25 cellular contexts compared by ENCODE assay signal in the genomic region with DNA sequence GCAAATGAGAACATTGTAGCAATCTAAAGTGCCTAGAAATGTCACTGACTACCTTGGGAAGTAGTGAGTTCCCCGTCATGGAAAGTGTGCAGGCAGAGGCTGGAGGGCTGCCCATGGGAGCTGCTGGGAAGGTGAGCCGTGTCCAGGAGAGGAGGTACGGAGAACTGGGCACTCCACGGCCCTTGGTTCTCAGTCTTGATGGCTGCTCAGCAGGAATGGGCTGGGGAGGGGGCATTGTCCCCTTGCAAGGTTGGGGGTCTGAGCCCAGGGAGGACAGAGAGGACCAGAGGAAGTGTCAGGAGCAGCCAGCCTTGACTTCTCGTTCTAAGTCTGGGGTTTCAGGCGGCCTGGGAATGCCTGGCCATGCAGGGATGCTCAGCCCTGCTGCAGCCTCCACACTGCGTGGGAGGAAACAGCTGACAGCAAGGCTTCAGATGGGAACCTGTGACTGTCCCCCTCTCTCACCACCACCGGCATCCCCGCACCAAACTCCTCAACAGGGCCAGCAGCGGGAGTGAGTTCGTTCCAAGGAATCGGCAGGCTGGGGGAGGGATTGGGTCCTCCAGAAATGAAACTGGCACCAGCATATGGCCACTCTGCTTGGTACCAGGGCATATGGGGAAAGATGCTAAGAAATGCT.
A peak's percentile ranks its signal among the peaks of the same experiment; 100 is the strongest.
DNase-seq lines count a peak whose midpoint lies in the region; ATAC-seq, FAIRE-seq and TF ChIP-seq lines count a peak whose summit lies in the region.
"Had no signal": no experiment of that assay in that cellular context is flagged by ENCODE, and none has a peak within 500 bp of the region (broad histone marks: within the 10 kb centered on the region; RNA-seq: fewer than 3 reads in every experiment).

No MANE protein-coding gene starts in this region.

- FAIRE-seq in GM12892 (lab: Jason Lieb, UNC) = no peak
- FAIRE-seq: urothelium cell line had no signal

- intact Hi-C loops in activated CD4-positive, alpha-beta memory T cell treated with anti-CD3 and anti-CD28 coated beads for 36 hours (cut with micrococcal nuclease) = no loop called here
- intact Hi-C loops in lower leg skin (cut with DNase I; ENCODE audit: low total_unique reads) = no loop called here

- no peaks in the 10 kb centered on the region for H3K9me3 Mint-ChIP-seq in activated CD4-positive, alpha-beta memory T cell treated with anti-CD3 and anti-CD28 coated beads, Interleukin-2, amount 10 ng/mL, durations not matched to agents 7 days and 5 days
- H3K9me3 Mint-ChIP-seq in activated CD4-positive, alpha-beta memory T cell treated with anti-CD3 and anti-CD28 coated beads for 36 hours = no peaks in the 10 kb centered on the region
- H3K9me3 Mint-ChIP-seq in stimulated activated naive B cell treated with anti-CD40 and anti-IgM and Interleukin-4, amounts not matched to agents 10 μg/mL and 1 μg/mL and 100 μg/mL, for 72 hours = peaks cover 0 to 3% of the 10 kb centered on the region in 2 donors
- H3K9me3 Mint-ChIP-seq: activated naive CD4-positive, alpha-beta T cell treated with anti-CD3 and anti-CD28 coated beads, Interleukin-2, amount 50 U/mL, for 24 hours; activated T-helper 1 cell treated with anti-CD3 and anti-CD28 coated beads, Interleukin-12 subunit alpha, Interleukin-12 subunit beta, Interleukin-2, Interleukin-4 antibody, amounts not matched to agents 30 ng/mL and 10 ng/mL and 1 ng/mL, durations not matched to agents 14 hours and 24 hours and 36 hours; immature natural killer cell; natural killer cell had no signal

- TF ChIP-seq CTCF in lower leg skin (IDR thresholded peaks at IDR 0.05) = no peak

- no peak overlapping the region for H3K4me3 Mint-ChIP-seq in activated CD4-positive, alpha-beta memory T cell treated with anti-CD3 and anti-CD28 coated beads, Interleukin-2, amount 10 ng/mL, durations not matched to agents 7 days and 5 days
- H3K4me3 Mint-ChIP-seq in activated CD4-positive, alpha-beta memory T cell treated with anti-CD3 and anti-CD28 coated beads for 36 hours = no peak overlapping the region
- no peak overlapping the region for H3K4me3 Mint-ChIP-seq in stimulated activated naive B cell treated with anti-CD40 and anti-IgM and Interleukin-4, amounts not matched to agents 10 μg/mL and 1 μg/mL and 100 μg/mL, for 72 hours
- H3K4me3 Mint-ChIP-seq: activated naive CD4-positive, alpha-beta T cell treated with anti-CD3 and anti-CD28 coated beads, Interleukin-2, amount 50 U/mL, for 24 hours; activated T-helper 1 cell treated with anti-CD3 and anti-CD28 coated beads, Interleukin-12 subunit alpha, Interleukin-12 subunit beta, Interleukin-2, Interleukin-4 antibody, amounts not matched to agents 30 ng/mL and 10 ng/mL and 1 ng/mL, durations not matched to agents 14 hours and 24 hours and 36 hours; CD14-positive monocyte; immature natural killer cell; natural killer cell; stimulated activated memory B cell treated with anti-CD40 and anti-IgM and Interleukin-4, amounts not matched to agents 10 μg/mL and 1 μg/mL and 100 μg/mL, for 72 hours had no signal

- POLR2A ChIA-PET in activated CD4-positive, alpha-beta memory T cell treated with anti-CD3 and anti-CD28 coated beads, Interleukin-2, amount 10 ng/mL, durations not matched to agents 7 days and 5 days (lab: Charles Lee) = no interaction called here
- POLR2A ChIA-PET in activated CD4-positive, alpha-beta memory T cell treated with anti-CD3 and anti-CD28 coated beads for 36 hours (lab: Charles Lee) = no interaction called here

- H3K27me3 Mint-ChIP-seq in activated CD4-positive, alpha-beta memory T cell treated with anti-CD3 and anti-CD28 coated beads, Interleukin-2, amount 10 ng/mL, durations not matched to agents 7 days and 5 days = no peaks in the 10 kb centered on the region
- no peaks in the 10 kb centered on the region for H3K27me3 Mint-ChIP-seq in activated CD4-positive, alpha-beta memory T cell treated with anti-CD3 and anti-CD28 coated beads for 36 hours
- peaks cover 0 to 4% of the 10 kb centered on the region in 2 donors for H3K27me3 Mint-ChIP-seq in stimulated activated naive B cell treated with anti-CD40 and anti-IgM and Interleukin-4, amounts not matched to agents 10 μg/mL and 1 μg/mL and 100 μg/mL, for 72 hours
- H3K27me3 Mint-ChIP-seq: activated naive CD4-positive, alpha-beta T cell treated with anti-CD3 and anti-CD28 coated beads, Interleukin-2, amount 50 U/mL, for 24 hours; stimulated activated memory B cell treated with anti-CD40 and anti-IgM and Interleukin-4, amounts not matched to agents 10 μg/mL and 1 μg/mL and 100 μg/mL, for 72 hours had no signal

- H3K36me3 Mint-ChIP-seq in activated CD4-positive, alpha-beta memory T cell treated with anti-CD3 and anti-CD28 coated beads, Interleukin-2, amount 10 ng/mL, durations not matched to agents 7 days and 5 days (ENCODE audit: low read depth) = no peaks in the 10 kb centered on the region
- H3K36me3 Mint-ChIP-seq in activated CD4-positive, alpha-beta memory T cell treated with anti-CD3 and anti-CD28 coated beads for 36 hours = no peaks in the 10 kb centered on the region
- no peaks in the 10 kb centered on the region for H3K36me3 Mint-ChIP-seq in stimulated activated naive B cell treated with anti-CD40 and anti-IgM and Interleukin-4, amounts not matched to agents 10 μg/mL and 1 μg/mL and 100 μg/mL, for 72 hours
- H3K36me3 Mint-ChIP-seq: activated naive CD4-positive, alpha-beta T cell treated with anti-CD3 and anti-CD28 coated beads, Interleukin-2, amount 50 U/mL, for 24 hours; CD14-positive monocyte; immature natural killer cell; natural killer cell; stimulated activated memory B cell treated with anti-CD40 and anti-IgM and Interleukin-4, amounts not matched to agents 10 μg/mL and 1 μg/mL and 100 μg/mL, for 72 hours had no signal

- CTCF ChIA-PET in activated CD4-positive, alpha-beta memory T cell treated with anti-CD3 and anti-CD28 coated beads, Interleukin-2, amount 10 ng/mL, durations not matched to agents 7 days and 5 days (lab: Charles Lee) = no interaction called here
- CTCF ChIA-PET in activated CD4-positive, alpha-beta memory T cell treated with anti-CD3 and anti-CD28 coated beads for 36 hours (lab: Charles Lee) = interaction anchor here (0.7 kb wide), 1 partner anchor 57 kb away, joined by 3 read pairs; no protein-coding TSS in a partner anchor

- H3K4me1 Mint-ChIP-seq in activated CD4-positive, alpha-beta memory T cell treated with anti-CD3 and anti-CD28 coated beads, Interleukin-2, amount 10 ng/mL, durations not matched to agents 7 days and 5 days = peaks cover 8% of the 10 kb centered on the region
- peaks cover 9% of the 10 kb centered on the region for H3K4me1 Mint-ChIP-seq in activated CD4-positive, alpha-beta memory T cell treated with anti-CD3 and anti-CD28 coated beads for 36 hours (ENCODE audit: low read depth)
- no peaks in the 10 kb centered on the region for H3K4me1 Mint-ChIP-seq in stimulated activated naive B cell treated with anti-CD40 and anti-IgM and Interleukin-4, amounts not matched to agents 10 μg/mL and 1 μg/mL and 100 μg/mL, for 72 hours
- H3K4me1 Mint-ChIP-seq: stimulated activated memory B cell treated with anti-CD40 and anti-IgM and Interleukin-4, amounts not matched to agents 10 μg/mL and 1 μg/mL and 100 μg/mL, for 72 hours had no signal

- H3K4me3 ChIP-seq in lower leg skin (ENCODE audit: low read depth, poor library complexity, severe bottlenecking) = no peak overlapping the region
- H3K4me3 ChIP-seq: left ventricle myocardium inferior, Peyer's patch had no signal

- DNase-seq in activated CD4-positive, alpha-beta memory T cell treated with anti-CD3 and anti-CD28 coated beads, Interleukin-2, amount 10 ng/mL, durations not matched to agents 7 days and 5 days = peak; percentile 11
- no peak for DNase-seq in activated CD4-positive, alpha-beta memory T cell treated with anti-CD3 and anti-CD28 coated beads for 36 hours
- DNase-seq in cerebellum (ENCODE audit: low spot score) (peak; percentile 55), lower leg skin (ENCODE audit: low spot score in 2 of 2) (peak; percentile 6 to 61), GM12892 (ENCODE audit: insufficient read length) (no peak), CD1c-positive myeloid dendritic cell (ENCODE audit: extremely low spot score) (no peak)
- no peak for DNase-seq in stimulated activated naive B cell treated with anti-CD40 and anti-IgM and Interleukin-4, amounts not matched to agents 10 μg/mL and 1 μg/mL and 100 μg/mL, for 72 hours
- DNase-seq in stimulated activated naive CD8-positive, alpha-beta T cell treated with anti-CD3 and anti-CD28 coated beads, Interleukin-15, Interleukin-2, amounts not matched to agents 100 U/mL and 50 U/mL, for 24 hours = no peak
- DNase-seq: activated CD4-positive, CD25-positive, alpha-beta regulatory T cell treated with anti-CD3 and anti-CD28 coated beads, Interleukin-2, amount 50 U/mL, for 72 hours; amniotic stem cell; brain microvascular endothelial cell; DMS79 treated with DMSO at 0.1 percent for 48 hours; GF-D8; hippocampal formation; immature natural killer cell; left ventricle myocardium inferior; natural killer cell; NCI-H774; SHP77 treated with DMSO at 0.1 percent for 48 hours had no signal

- no peak overlapping the region for H3K27ac Mint-ChIP-seq in activated CD4-positive, alpha-beta memory T cell treated with anti-CD3 and anti-CD28 coated beads, Interleukin-2, amount 10 ng/mL, durations not matched to agents 7 days and 5 days
- no peak overlapping the region for H3K27ac Mint-ChIP-seq in activated CD4-positive, alpha-beta memory T cell treated with anti-CD3 and anti-CD28 coated beads for 36 hours
- peak overlapping the region; percentile 44 for H3K27ac Mint-ChIP-seq in stimulated activated naive B cell treated with anti-CD40 and anti-IgM and Interleukin-4, amounts not matched to agents 10 μg/mL and 1 μg/mL and 100 μg/mL, for 72 hours
- H3K27ac Mint-ChIP-seq: activated naive CD4-positive, alpha-beta T cell treated with anti-CD3 and anti-CD28 coated beads, Interleukin-2, amount 50 U/mL, for 24 hours; activated T-helper 1 cell treated with anti-CD3 and anti-CD28 coated beads, Interleukin-12 subunit alpha, Interleukin-12 subunit beta, Interleukin-2, Interleukin-4 antibody, amounts not matched to agents 30 ng/mL and 10 ng/mL and 1 ng/mL, durations not matched to agents 14 hours and 24 hours and 36 hours; natural killer cell; stimulated activated memory B cell treated with anti-CD40 and anti-IgM and Interleukin-4, amounts not matched to agents 10 μg/mL and 1 μg/mL and 100 μg/mL, for 72 hours had no signal

- TF ChIP-seq POLR2A in lower leg skin (IDR thresholded peaks at IDR 0.05) (no peak), GM12892 (IDR thresholded peaks at IDR 0.05; ENCODE audit: low read depth, low read length) (no peak)

- no peak for ATAC-seq in stimulated activated naive B cell treated with anti-CD40 and anti-IgM and Interleukin-4, amounts not matched to agents 10 μg/mL and 1 μg/mL and 100 μg/mL, for 72 hours (replicated peaks)
- ATAC-seq in stimulated activated naive CD8-positive, alpha-beta T cell treated with anti-CD3 and anti-CD28 coated beads, Interleukin-15, Interleukin-2, amounts not matched to agents 100 U/mL and 50 U/mL, for 24 hours = no peak
- ATAC-seq: natural killer cell; stimulated activated memory B cell treated with anti-CD40 and anti-IgM and Interleukin-4, amounts not matched to agents 10 μg/mL and 1 μg/mL and 100 μg/mL, for 72 hours had no signal

- 92% methylated on average over 12 of the region's 12 CpGs for WGBS in lower leg skin, 2 donors

Comparison
In these comparisons a context has a peak if more than half of its experiments do, and no peak if none do; other contexts are left out.
1. DNase-seq: peak in activated CD4-positive, alpha-beta memory T cell treated with anti-CD3 and anti-CD28 coated beads, Interleukin-2, amount 10 ng/mL, durations not matched to agents 7 days and 5 days (single experiment), cerebellum (single experiment) and lower leg skin (2 of 2); none in activated CD4-positive, alpha-beta memory T cell treated with anti-CD3 and anti-CD28 coated beads for 36 hours (single experiment), stimulated activated naive B cell treated with anti-CD40 and anti-IgM and Interleukin-4, amounts not matched to agents 10 μg/mL and 1 μg/mL and 100 μg/mL, for 72 hours (single experiment), GM12892 (single experiment), stimulated activated naive CD8-positive, alpha-beta T cell treated with anti-CD3 and anti-CD28 coated beads, Interleukin-15, Interleukin-2, amounts not matched to agents 100 U/mL and 50 U/mL, for 24 hours (single experiment) and CD1c-positive myeloid dendritic cell (single experiment).